In genomic region chr19:16136185-16137067, GRCh38 we compare ENCODE assay signal across 11 cellular contexts. TPM values are rescaled to one million over a fixed set of nuclear protein-coding genes. Genes with fewer than 3 reads are reported as not detected.
A peak's percentile ranks its signal among the peaks of the same experiment; 100 is the strongest.
DNase-seq lines count a peak whose midpoint lies in the region; ATAC-seq and TF ChIP-seq lines count a peak whose summit lies in the region.
"Had no signal": no experiment of that assay in that cellular context is flagged by ENCODE, and none has a peak within 500 bp of the region (broad histone marks: within the 10 kb centered on the region; RNA-seq: fewer than 3 reads in every experiment).

No MANE protein-coding gene starts in this region.

- intact Hi-C loops in mucosa of descending colon (cut with DNase I, micrococcal nuclease): no loop called here

- no peaks in the 10 kb centered on the region for H3K4me1 ChIP-seq in mucosa of descending colon (ENCODE audit: low read depth)
- H3K4me1 ChIP-seq: lower lobe of right lung had no signal

- peak; percentile 74 for ATAC-seq in mucosa of descending colon
- ATAC-seq: lower lobe of right lung had no signal

- no peaks in the 10 kb centered on the region for H3K36me3 ChIP-seq in mucosa of descending colon (ENCODE audit: low read depth)
- H3K36me3 ChIP-seq: ovary had no signal

- DNase-seq in NCI-H82 (lab: John Stamatoyannopoulos, UW): peak; percentile 39
- DNase-seq in NCI-H82 treated with DMSO at 0.1 percent for 48 hours (lab: John Stamatoyannopoulos, UW; ENCODE audit: unreplicated experiment): no peak
- peak; percentile 1 for DNase-seq in NCI-H526 treated with DMSO at 0.1 percent for 48 hours (lab: John Stamatoyannopoulos, UW)
- no peak for DNase-seq in mucosa of descending colon
- DNase-seq in AG20443 (ENCODE audit: low spot score): no peak
- no peak for DNase-seq in KG1 (lab: John Stamatoyannopoulos, UW)
- DNase-seq: lower lobe of right lung; NCI-H1694; ovary; stimulated activated CD4-positive, alpha-beta T cell treated with anti-CD3 and anti-CD28 coated beads, Interleukin-2, amount 100 ng/mL, for 24 hours had no signal

- H3K4me3 ChIP-seq in mucosa of descending colon: no peak overlapping the region
- H3K4me3 ChIP-seq: lower lobe of right lung, ovary had no signal

- H3K9me3 ChIP-seq in mucosa of descending colon: no peaks in the 10 kb centered on the region
- H3K9me3 ChIP-seq: lower lobe of right lung, ovary had no signal

- TF ChIP-seq CTCF in mucosa of descending colon (IDR thresholded peaks at IDR 0.05): no peak

RNA-seq across cellular contexts. Expression of gene HSH2D, which starts 7.1 kb away (rescaled TPM):
- total RNA-seq in mucosa of descending colon: 10 to 100 TPM in 2 of 3 donors, 1 to 10 TPM in 1; 8.6 to 23.0 (median 21.5) TPM
- total RNA-seq: glomerular endothelial cell had no signal

RNA-seq across cellular contexts. Expression of gene RAB8A, which starts 24.7 kb away (rescaled TPM):
- total RNA-seq in mucosa of descending colon: 100 to 1,000 TPM in 2 of 3 donors, 10 to 100 TPM in 1; 85.5 to 129 (median 119) TPM

RNA-seq across cellular contexts. Expression of gene CIB3, which starts 36.9 kb away (rescaled TPM):
- total RNA-seq in mucosa of descending colon: not detected
- total RNA-seq: glomerular endothelial cell, lower lobe of right lung, ovary had no signal

RNA-seq across cellular contexts. Expression of gene FAM32A, which starts 48.8 kb away (rescaled TPM):
- 10 to 100 TPM; 77.1 to 88.3 (median 77.8) TPM for total RNA-seq in mucosa of descending colon

Comparison
In these comparisons a context has a peak if more than half of its experiments do, and no peak if none do; other contexts are left out.
1. DNase-seq: peak in NCI-H82 (single experiment) and NCI-H526 treated with DMSO at 0.1 percent for 48 hours (single experiment); none in NCI-H82 treated with DMSO at 0.1 percent for 48 hours (single experiment), mucosa of descending colon (0 of 3), AG20443 (single experiment) and KG1 (single experiment).